16 cellular contexts compared by ENCODE assay signal in genomic region chr1:155847823-155848529, GRCh38. TPM values are rescaled to one million over a fixed set of nuclear protein-coding genes. Genes with fewer than 3 reads are reported as not detected.
DNase-seq lines count a peak whose midpoint lies in the region; ATAC-seq and TF ChIP-seq lines count a peak whose summit lies in the region.
"Had no signal": no experiment of that assay in that cellular context is flagged by ENCODE, and none has a peak within 500 bp of the region (broad histone marks: within the 10 kb centered on the region; RNA-seq: fewer than 3 reads in every experiment).

No MANE protein-coding gene starts in this region.

- peaks cover 11% of the 10 kb centered on the region for H3K4me1 ChIP-seq in lower lobe of right lung
- H3K4me1 ChIP-seq: thyroid gland had no signal

- peaks cover 87% of the 10 kb centered on the region for H3K36me3 ChIP-seq in lower lobe of right lung

- H3K4me1 Mint-ChIP-seq in activated naive CD4-positive, alpha-beta T cell treated with anti-CD3 and anti-CD28 coated beads, Interleukin-2, amount 50 U/mL, for 24 hours, result peaks cover 70% of the 10 kb centered on the region
- H3K4me1 Mint-ChIP-seq in activated CD4-positive, alpha-beta memory T cell treated with anti-CD3 and anti-CD28 coated beads for 36 hours (ENCODE audit: low read depth), result peaks cover 49% of the 10 kb centered on the region
- H3K4me1 Mint-ChIP-seq in endothelial cell (ENCODE audit: unreplicated experiment), result peaks cover 33% of the 10 kb centered on the region
- peaks cover 28% of the 10 kb centered on the region for H3K4me1 Mint-ChIP-seq in MCF 10A (ENCODE audit: insufficient read depth, unreplicated experiment)
- peaks cover 20% of the 10 kb centered on the region for H3K4me1 Mint-ChIP-seq in chondrocyte (ENCODE audit: low read depth)
- H3K4me1 Mint-ChIP-seq: endodermal cell had no signal

- H3K9me3 Mint-ChIP-seq in activated naive CD4-positive, alpha-beta T cell treated with anti-CD3 and anti-CD28 coated beads, Interleukin-2, amount 50 U/mL, for 24 hours, result no peaks in the 10 kb centered on the region
- no peaks in the 10 kb centered on the region for H3K9me3 Mint-ChIP-seq in activated CD4-positive, alpha-beta memory T cell treated with anti-CD3 and anti-CD28 coated beads for 36 hours
- H3K9me3 Mint-ChIP-seq in endothelial cell (ENCODE audit: unreplicated experiment) (no peaks in the 10 kb centered on the region), MCF 10A (ENCODE audit: unreplicated experiment) (no peaks in the 10 kb centered on the region), chondrocyte (ENCODE audit: low read depth) (no peaks in the 10 kb centered on the region)
- H3K9me3 Mint-ChIP-seq: endodermal cell had no signal

- POLR2A ChIA-PET in activated CD4-positive, alpha-beta memory T cell treated with anti-CD3 and anti-CD28 coated beads for 36 hours (lab: Charles Lee), result no interaction called here
- POLR2A ChIA-PET in MCF 10A (lab: Yijun Ruan, JAX), result interaction anchor here (0.7 to 1.0 kb wide), 3 partner anchors 9 to 86 kb away, joined by 3 read pairs; partner anchors contain the start of gene GON4L

- H3K4me3 ChIP-seq in lower lobe of right lung, result no peak overlapping the region
- H3K4me3 ChIP-seq: thyroid gland had no signal

- intact Hi-C loops in activated CD4-positive, alpha-beta memory T cell treated with anti-CD3 and anti-CD28 coated beads for 36 hours (cut with micrococcal nuclease), result no loop called here
- intact Hi-C loops in MCF 10A (cut with micrococcal nuclease) (no loop called here), lower lobe of right lung (cut with DNase I) (no loop called here)

- H3K27me3 ChIP-seq in lower lobe of right lung (ENCODE audit: low read depth), result no peaks in the 10 kb centered on the region
- H3K27me3 ChIP-seq: thyroid gland had no signal

- ATAC-seq in lower lobe of right lung, result no peak
- ATAC-seq: Right ventricle myocardium inferior had no signal

- H3K27me3 Mint-ChIP-seq in activated naive CD4-positive, alpha-beta T cell treated with anti-CD3 and anti-CD28 coated beads, Interleukin-2, amount 50 U/mL, for 24 hours, result no peaks in the 10 kb centered on the region
- H3K27me3 Mint-ChIP-seq in activated CD4-positive, alpha-beta memory T cell treated with anti-CD3 and anti-CD28 coated beads for 36 hours, result no peaks in the 10 kb centered on the region
- H3K27me3 Mint-ChIP-seq in endothelial cell (ENCODE audit: unreplicated experiment) (peaks cover 2% of the 10 kb centered on the region), MCF 10A (ENCODE audit: insufficient read depth, unreplicated experiment) (no peaks in the 10 kb centered on the region), chondrocyte (ENCODE audit: low read depth) (no peaks in the 10 kb centered on the region)

- no peak for TF ChIP-seq CTCF in endothelial cell (IDR thresholded peaks at IDR 0.05; ENCODE audit: unreplicated experiment)
- no peak for TF ChIP-seq CTCF in MCF 10A (IDR thresholded peaks at IDR 0.05; ENCODE audit: unreplicated experiment)
- no peak for TF ChIP-seq CTCF in chondrocyte (IDR thresholded peaks at IDR 0.05)
- TF ChIP-seq CTCF in lower lobe of right lung (IDR thresholded peaks at IDR 0.05), result no peak

- H3K9me3 ChIP-seq in lower lobe of right lung, result no peaks in the 10 kb centered on the region
- H3K9me3 ChIP-seq: thyroid gland had no signal

- peak overlapping the region; percentile 16 for H3K4me3 Mint-ChIP-seq in activated naive CD4-positive, alpha-beta T cell treated with anti-CD3 and anti-CD28 coated beads, Interleukin-2, amount 50 U/mL, for 24 hours
- H3K4me3 Mint-ChIP-seq in activated CD4-positive, alpha-beta memory T cell treated with anti-CD3 and anti-CD28 coated beads for 36 hours, result no peak overlapping the region
- H3K4me3 Mint-ChIP-seq in endothelial cell (ENCODE audit: unreplicated experiment), result peak overlapping the region; percentile 62
- no peak overlapping the region for H3K4me3 Mint-ChIP-seq in MCF 10A (ENCODE audit: unreplicated experiment)
- H3K4me3 Mint-ChIP-seq in chondrocyte (ENCODE audit: unreplicated experiment), result no peak overlapping the region
- H3K4me3 Mint-ChIP-seq: endodermal cell had no signal

- H3K27ac Mint-ChIP-seq in activated naive CD4-positive, alpha-beta T cell treated with anti-CD3 and anti-CD28 coated beads, Interleukin-2, amount 50 U/mL, for 24 hours, result peak overlapping the region; percentile 3
- H3K27ac Mint-ChIP-seq in activated CD4-positive, alpha-beta memory T cell treated with anti-CD3 and anti-CD28 coated beads for 36 hours, result peak overlapping the region; percentile 50
- H3K27ac Mint-ChIP-seq in endothelial cell (ENCODE audit: unreplicated experiment) (peak overlapping the region; percentile 4), MCF 10A (ENCODE audit: low read depth, unreplicated experiment) (no peak overlapping the region), chondrocyte (ENCODE audit: unreplicated experiment) (no peak overlapping the region)
- H3K27ac Mint-ChIP-seq: endodermal cell had no signal

- CTCF ChIA-PET in activated CD4-positive, alpha-beta memory T cell treated with anti-CD3 and anti-CD28 coated beads for 36 hours (lab: Charles Lee), result no interaction called here
- CTCF ChIA-PET in MCF 10A (lab: Yijun Ruan, JAX), result interaction anchor here (0.6 kb wide), 1 partner anchor 198 kb away, joined by 4 read pairs; no protein-coding TSS in a partner anchor

- H3K36me3 Mint-ChIP-seq in activated naive CD4-positive, alpha-beta T cell treated with anti-CD3 and anti-CD28 coated beads, Interleukin-2, amount 50 U/mL, for 24 hours, result peaks cover 28% of the 10 kb centered on the region
- H3K36me3 Mint-ChIP-seq in activated CD4-positive, alpha-beta memory T cell treated with anti-CD3 and anti-CD28 coated beads for 36 hours, result peaks cover 35% of the 10 kb centered on the region
- peaks cover 42% of the 10 kb centered on the region for H3K36me3 Mint-ChIP-seq in endothelial cell (ENCODE audit: low read depth, unreplicated experiment)
- peaks cover 88% of the 10 kb centered on the region for H3K36me3 Mint-ChIP-seq in MCF 10A (ENCODE audit: insufficient read depth, unreplicated experiment)
- H3K36me3 Mint-ChIP-seq in chondrocyte (ENCODE audit: low read depth), result peaks cover 22% of the 10 kb centered on the region

- no peak for DNase-seq in activated naive CD4-positive, alpha-beta T cell (lab: John Stamatoyannopoulos, UW)
- DNase-seq in activated CD4-positive, alpha-beta memory T cell treated with anti-CD3 and anti-CD28 coated beads for 36 hours, result no peak
- no peak for DNase-seq in endothelial cell (ENCODE audit: low spot score)
- DNase-seq in putamen (ENCODE audit: low spot score), result no peak
- DNase-seq in MCF 10A (ENCODE audit: unreplicated experiment), result no peak
- no peak for DNase-seq in chondrocyte (ENCODE audit: low spot score)
- DNase-seq in lower lobe of right lung, result no peak
- DNase-seq: endodermal cell; NCI-H1436; NCI-H226; stimulated activated CD4-positive, alpha-beta T cell treated with anti-CD3 and anti-CD28 coated beads, Interleukin-4, amount 100 ng/mL, for 1 hour; T-helper 9 cell; thyroid gland had no signal

- no peak overlapping the region for H3K27ac ChIP-seq in lower lobe of right lung
- H3K27ac ChIP-seq: KMS-11, thyroid gland had no signal

- no TSS peak for BruUV-seq in MCF 10A (replicated peaks; lab: Mats Ljungman, UMichigan)

RNA-seq across cellular contexts. Expression of gene GON4L, which starts 9.0 kb away (rescaled TPM):
- total RNA-seq in activated CD4-positive, alpha-beta memory T cell treated with anti-CD3 and anti-CD28 coated beads for 36 hours, result 10 to 100 TPM; 48.0 to 51.2 TPM
- total RNA-seq in endothelial cell (ENCODE audit: unreplicated experiment) (72.7 TPM), MCF 10A (2022) (60.1 and 66.3 TPM in 2 replicates), chondrocyte (40.1 to 46.9 TPM (median 46.5 TPM) in 3 replicates), lower lobe of right lung (46.9 TPM)

RNA-seq across cellular contexts. Expression of gene SYT11, which starts 11.4 kb away (rescaled TPM):
- 10 to 100 TPM; 25.0 to 25.1 TPM for total RNA-seq in activated CD4-positive, alpha-beta memory T cell treated with anti-CD3 and anti-CD28 coated beads for 36 hours
- total RNA-seq in endothelial cell (ENCODE audit: unreplicated experiment), result 15.4 TPM
- total RNA-seq in MCF 10A (2022), result 0.14 TPM in 1 of 2 replicates, not detected in the other
- total RNA-seq in chondrocyte, result 3.4 to 5.3 TPM (median 4.9 TPM) in 3 replicates
- 9.6 TPM for total RNA-seq in lower lobe of right lung

Comparison
In these comparisons a context has a peak if more than half of its experiments do, and no peak if none do; other contexts are left out.
1. H3K27ac Mint-ChIP-seq: peak in activated naive CD4-positive, alpha-beta T cell treated with anti-CD3 and anti-CD28 coated beads, Interleukin-2, amount 50 U/mL, for 24 hours (single experiment), activated CD4-positive, alpha-beta memory T cell treated with anti-CD3 and anti-CD28 coated beads for 36 hours (single experiment) and endothelial cell (single experiment); none in MCF 10A (single experiment) and chondrocyte (single experiment).
2. H3K4me3 Mint-ChIP-seq: peak in activated naive CD4-positive, alpha-beta T cell treated with anti-CD3 and anti-CD28 coated beads, Interleukin-2, amount 50 U/mL, for 24 hours (single experiment) and endothelial cell (single experiment); none in activated CD4-positive, alpha-beta memory T cell treated with anti-CD3 and anti-CD28 coated beads for 36 hours (single experiment), MCF 10A (single experiment) and chondrocyte (single experiment).